In the genomic region with DNA sequence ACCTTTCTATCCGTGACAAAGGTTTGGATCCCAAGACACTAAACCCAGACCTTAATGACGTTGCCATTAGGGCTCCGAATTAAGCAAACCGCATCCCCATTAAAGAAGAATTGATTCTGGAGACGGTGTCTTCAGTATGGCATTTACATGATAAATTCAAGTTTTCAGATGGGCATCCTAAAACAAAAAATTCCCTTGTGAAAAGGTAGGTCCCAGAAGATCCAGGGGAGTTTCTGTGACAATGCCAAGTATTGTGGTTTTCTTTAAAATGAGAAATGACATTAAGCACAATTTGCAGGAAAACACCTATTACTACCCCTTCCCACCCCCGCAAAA, we compare ENCODE assay signal across 1 cellular context.
TF ChIP-seq lines count a peak whose summit lies in the region.

No MANE protein-coding gene starts in this region.

TF ChIP-seq in IMR-90, 13 proteins besides CTCF, POLR2A, EP300 and RAD21 (continued from another document):
- TF ChIP-seq, protein P1, sequence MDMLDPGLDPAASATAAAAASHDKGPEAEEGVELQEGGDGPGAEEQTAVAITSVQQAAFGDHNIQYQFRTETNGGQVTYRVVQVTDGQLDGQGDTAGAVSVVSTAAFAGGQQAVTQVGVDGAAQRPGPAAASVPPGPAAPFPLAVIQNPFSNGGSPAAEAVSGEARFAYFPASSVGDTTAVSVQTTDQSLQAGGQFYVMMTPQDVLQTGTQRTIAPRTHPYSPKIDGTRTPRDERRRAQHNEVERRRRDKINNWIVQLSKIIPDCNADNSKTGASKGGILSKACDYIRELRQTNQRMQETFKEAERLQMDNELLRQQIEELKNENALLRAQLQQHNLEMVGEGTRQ (IDR thresholded peaks at IDR 0.05; ENCODE audit: low read depth, low read length), result no peak
- TF ChIP-seq CHD1 (IDR thresholded peaks at IDR 0.05; ENCODE audit: low read depth, low read length) (no peak), RCOR1 (IDR thresholded peaks at IDR 0.05; ENCODE audit: insufficient replicate concordance, low read length) (no peak), NFE2L2 (IDR thresholded peaks at IDR 0.05; ENCODE audit: low read depth, low read length) (no peak), BHLHE40 (IDR thresholded peaks at IDR 0.05; ENCODE audit: low read depth, low read length) (no peak), RFX5 (IDR thresholded peaks at IDR 0.05; ENCODE audit: low read depth, low read length) (no peak), MXI1 (IDR thresholded peaks at IDR 0.05; ENCODE audit: borderline replicate concordance, low read depth, low read length) (no peak), MAFK (IDR thresholded peaks at IDR 0.05; ENCODE audit: low read depth, low read length) (no peak), FOS (IDR thresholded peaks at IDR 0.05; ENCODE audit: low read depth, low read length) (no peak), CEBPB (IDR thresholded peaks at IDR 0.05; ENCODE audit: low read depth, low read length) (no peak)
